13 cellular contexts compared by ENCODE assay signal in genomic region chr10:51137741-51138529, GRCh38.
DNase-seq lines count a peak whose midpoint lies in the region; ATAC-seq and TF ChIP-seq lines count a peak whose summit lies in the region.
"Had no signal": no experiment of that assay in that cellular context is flagged by ENCODE, and none has a peak within 500 bp of the region (broad histone marks: within the 10 kb centered on the region; RNA-seq: fewer than 3 reads in every experiment).

No MANE protein-coding gene starts in this region.

- peaks cover 3% of the 10 kb centered on the region for H3K4me1 Mint-ChIP-seq in endothelial cell (ENCODE audit: unreplicated experiment)

- TF ChIP-seq CTCF in fibroblast of villous mesenchyme (IDR thresholded peaks at IDR 0.05; ENCODE audit: insufficient read depth, low read depth, low read length) (no peak), endothelial cell (IDR thresholded peaks at IDR 0.05; ENCODE audit: unreplicated experiment) (no peak)

- H3K4me3 ChIP-seq in fibroblast of villous mesenchyme (ENCODE audit: low read depth, low read length), result no peak overlapping the region
- H3K4me3 ChIP-seq: BLaER1 treated with 17β-estradiol and CSF1 and Interleukin-3, amounts not matched to agents 10 nM and 100 nM; suprapubic skin had no signal

- no peaks in the 10 kb centered on the region for H3K9me3 Mint-ChIP-seq in endothelial cell (ENCODE audit: unreplicated experiment)

- no peak overlapping the region for H3K4me3 Mint-ChIP-seq in endothelial cell (ENCODE audit: unreplicated experiment)

- intact Hi-C loops in head of caudate nucleus (cut with DNase I), result no loop called here

- H3K36me3 Mint-ChIP-seq in endothelial cell (ENCODE audit: low read depth, unreplicated experiment), result no peaks in the 10 kb centered on the region
- H3K36me3 Mint-ChIP-seq: activated naive CD4-positive, alpha-beta T cell treated with anti-CD3 and anti-CD28 coated beads, Interleukin-2, amount 50 U/mL, for 72 hours had no signal

- no peak overlapping the region for H3K27ac Mint-ChIP-seq in endothelial cell (ENCODE audit: unreplicated experiment)
- H3K27ac Mint-ChIP-seq: activated naive CD4-positive, alpha-beta T cell treated with anti-CD3 and anti-CD28 coated beads, Interleukin-2, amount 50 U/mL, for 72 hours had no signal

- DNase-seq in COLO829 (ENCODE audit: low spot score) (peak; percentile 11), LHCN-M2 (ENCODE audit: low read depth) (peak; percentile 57), fibroblast of villous mesenchyme (ENCODE audit: low read depth) (peak; percentile 49), head of caudate nucleus (no peak), endothelial cell (ENCODE audit: low spot score) (no peak), NCI-H2171 treated with DMSO at 0.1 percent for 48 hours (lab: John Stamatoyannopoulos, UW) (no peak)
- DNase-seq: NCI-H187 treated with DMSO at 0.1 percent for 48 hours, right cardiac atrium had no signal

- no peaks in the 10 kb centered on the region for H3K27me3 Mint-ChIP-seq in endothelial cell (ENCODE audit: unreplicated experiment)

- ATAC-seq in GM21619 (IDR thresholded peaks at IDR 0.05; ENCODE audit: unreplicated experiment), result peak; percentile 53
- no peak for ATAC-seq in esophagus mucosa
- ATAC-seq: activated naive CD4-positive, alpha-beta T cell treated with anti-CD3 and anti-CD28 coated beads, Interleukin-2, amount 50 U/mL, for 72 hours; right cardiac atrium had no signal

Comparison
In these comparisons a context has a peak if more than half of its experiments do, and no peak if none do; other contexts are left out.
1. DNase-seq: peak in COLO829 (single experiment), LHCN-M2 (single experiment) and fibroblast of villous mesenchyme (single experiment); none in head of caudate nucleus (0 of 42), endothelial cell (single experiment) and NCI-H2171 treated with DMSO at 0.1 percent for 48 hours (single experiment).